1 cellular context compared by ENCODE assay signal in the genomic region with DNA sequence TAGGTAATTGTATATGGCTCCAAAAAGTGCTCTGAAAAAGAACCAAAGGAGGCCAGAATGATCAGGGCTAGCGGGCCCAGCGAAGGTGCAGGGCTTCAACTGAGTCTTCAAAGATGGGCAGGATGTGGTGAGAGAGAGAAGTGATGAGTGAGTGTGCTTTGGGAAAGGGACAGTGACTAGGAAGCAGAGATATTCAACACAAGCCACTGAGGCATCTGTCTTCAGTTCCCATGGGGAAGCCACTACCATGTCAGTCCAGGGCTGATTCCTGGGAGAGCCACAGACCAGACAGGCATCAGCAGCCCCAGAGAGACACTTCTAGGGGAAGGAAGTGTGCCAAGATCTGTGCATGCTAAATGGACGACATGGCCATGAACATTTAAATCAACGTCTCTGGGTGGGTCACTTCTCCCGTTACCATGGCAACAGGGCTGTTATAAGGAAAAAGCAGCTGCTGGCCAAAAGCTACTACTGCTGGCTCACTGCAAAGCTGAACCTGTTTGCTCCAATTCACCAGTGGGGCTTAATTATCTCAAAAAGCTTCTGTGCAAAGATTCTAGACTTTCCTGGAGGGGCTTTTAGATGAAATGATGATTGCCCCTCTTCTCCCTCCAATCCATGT.
A peak's percentile ranks its signal among the peaks of the same experiment; 100 is the strongest.
TF ChIP-seq lines count a peak whose summit lies in the region.

No MANE protein-coding gene starts in this region.

TF ChIP-seq in A549, 52 proteins besides CTCF, POLR2A, EP300 and RAD21:
- TF ChIP-seq, protein P1, sequence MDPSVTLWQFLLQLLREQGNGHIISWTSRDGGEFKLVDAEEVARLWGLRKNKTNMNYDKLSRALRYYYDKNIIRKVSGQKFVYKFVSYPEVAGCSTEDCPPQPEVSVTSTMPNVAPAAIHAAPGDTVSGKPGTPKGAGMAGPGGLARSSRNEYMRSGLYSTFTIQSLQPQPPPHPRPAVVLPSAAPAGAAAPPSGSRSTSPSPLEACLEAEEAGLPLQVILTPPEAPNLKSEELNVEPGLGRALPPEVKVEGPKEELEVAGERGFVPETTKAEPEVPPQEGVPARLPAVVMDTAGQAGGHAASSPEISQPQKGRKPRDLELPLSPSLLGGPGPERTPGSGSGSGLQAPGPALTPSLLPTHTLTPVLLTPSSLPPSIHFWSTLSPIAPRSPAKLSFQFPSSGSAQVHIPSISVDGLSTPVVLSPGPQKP (IDR thresholded peaks at IDR 0.05; ENCODE audit: low read depth, low read length): no peak
- TF ChIP-seq RFX5 (IDR thresholded peaks at IDR 0.05): peak; percentile 67; the same call in 1 of the 2 replicates
